In the genomic region with DNA sequence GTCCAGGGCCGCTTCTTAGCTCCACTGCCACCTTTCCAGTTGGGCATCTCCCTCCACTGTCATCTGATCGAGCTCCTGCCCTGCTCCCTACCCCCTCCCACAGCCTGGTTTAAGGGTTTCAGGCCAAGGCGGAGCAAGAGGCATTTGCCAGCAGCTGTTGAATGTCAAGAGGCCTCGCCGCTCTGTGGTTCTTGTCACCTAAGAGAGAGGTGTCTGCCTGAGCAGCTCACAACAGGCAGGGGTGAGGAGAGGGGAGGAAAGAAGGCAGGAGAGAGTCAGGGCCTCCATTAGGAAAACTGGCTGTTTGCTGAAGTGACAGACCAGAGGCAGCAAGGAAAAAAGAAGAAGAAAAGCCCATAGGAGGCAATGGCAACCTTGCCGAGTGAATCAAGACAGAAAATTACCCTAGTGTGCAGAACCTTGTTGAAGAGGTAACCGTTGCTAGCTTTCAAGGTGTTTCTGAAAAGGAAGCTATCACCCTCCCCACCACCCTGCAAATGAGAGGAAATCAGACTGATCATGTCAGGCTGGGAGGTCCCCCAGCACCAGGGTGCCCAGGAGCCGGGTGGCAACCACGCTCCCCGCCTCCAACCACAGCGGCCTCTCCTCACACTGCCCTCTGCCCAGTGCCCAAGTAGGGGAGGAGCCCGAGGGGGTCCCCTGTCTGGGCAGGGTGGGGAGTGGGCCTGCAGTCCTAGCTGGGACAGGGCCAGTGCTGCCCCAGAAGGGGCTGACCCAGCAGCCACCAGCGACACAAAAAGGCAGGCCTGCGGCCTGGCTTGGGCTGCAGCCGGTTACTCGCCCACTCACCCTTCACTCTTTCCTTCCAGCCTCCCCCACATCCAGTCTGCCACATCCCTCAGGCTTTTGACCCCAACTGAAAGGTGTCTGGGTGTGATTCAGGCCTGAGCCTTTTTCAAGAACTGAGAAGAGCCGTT, we compare ENCODE assay signal across 9 cellular contexts. TPM values are rescaled to one million over a fixed set of nuclear protein-coding genes. Genes with fewer than 3 reads are reported as not detected.
DNase-seq lines count a peak whose midpoint lies in the region; ATAC-seq, FAIRE-seq and TF ChIP-seq lines count a peak whose summit lies in the region.
"Had no signal": no experiment of that assay in that cellular context is flagged by ENCODE, and none has a peak within 500 bp of the region (broad histone marks: within the 10 kb centered on the region; RNA-seq: fewer than 3 reads in every experiment).

No MANE protein-coding gene starts in this region.

- peak overlapping the region; percentile 2 for H3K18ac ChIP-seq in mesendoderm (ENCODE audit: low read length)

- H3K4me1 ChIP-seq in mesendoderm (ENCODE audit: control insufficient read depth, low read depth, low read length), result peaks cover 55% of the 10 kb centered on the region
- H3K4me1 ChIP-seq in pancreas, result no peaks in the 10 kb centered on the region

- H3K27ac ChIP-seq in mesendoderm (ENCODE audit: low read depth, low read length) (peak overlapping the region; percentile 72), pancreas (no peak overlapping the region)
- H3K27ac ChIP-seq: cardiac muscle cell had no signal

- H3K4me2 ChIP-seq in mesendoderm (ENCODE audit: low read length), result no peak overlapping the region

- intact Hi-C loops in pancreas (cut with DNase I), result no loop called here

- H4K5ac ChIP-seq in mesendoderm (ENCODE audit: low read length), result peak overlapping the region; percentile 82

- H3K9me3 Mint-ChIP-seq in chondrocyte (ENCODE audit: low read depth), result no peaks in the 10 kb centered on the region

- CTCF ChIA-PET in GM10248 (lab: Yijun Ruan, JAX), result interaction anchor here (1.0 to 1.8 kb wide), 4 partner anchors 9 to 16 kb away, joined by 4 to 5 read pairs (median 4); no protein-coding TSS in a partner anchor

- H2BK5ac ChIP-seq in mesendoderm (ENCODE audit: low read length), result peak overlapping the region; percentile 69

- peaks cover 7% of the 10 kb centered on the region for H3K4me1 Mint-ChIP-seq in chondrocyte (ENCODE audit: low read depth)

- ATAC-seq in pancreas, result no peak
- ATAC-seq in HG03571 (IDR thresholded peaks at IDR 0.05; ENCODE audit: unreplicated experiment), result no peak

- peaks cover 11% of the 10 kb centered on the region for H3K79me1 ChIP-seq in mesendoderm (ENCODE audit: low read length)

- H3K4me3 ChIP-seq in mesendoderm (ENCODE audit: low read length) (no peak overlapping the region), pancreas (no peak overlapping the region)
- H3K4me3 ChIP-seq: cardiac muscle cell had no signal

- peak overlapping the region; percentile 43 for H2AK5ac ChIP-seq in mesendoderm (ENCODE audit: low read length)

- peak overlapping the region; percentile 19 for H3K4ac ChIP-seq in mesendoderm (ENCODE audit: low read depth, low read length)

- no peak overlapping the region for H4K8ac ChIP-seq in mesendoderm (ENCODE audit: low read depth, low read length)

- POLR2A ChIA-PET in GM10248 (lab: Yijun Ruan, JAX), result no interaction called here

- peak overlapping the region; percentile 5 for H2BK120ac ChIP-seq in mesendoderm (ENCODE audit: low read depth, low read length)

- no peak overlapping the region for H3K4me3 Mint-ChIP-seq in chondrocyte (ENCODE audit: unreplicated experiment)

- no peaks in the 10 kb centered on the region for H3K27me3 ChIP-seq in mesendoderm (ENCODE audit: insufficient read depth, low read length, poor library complexity)
- H3K27me3 ChIP-seq in pancreas, result peaks cover 0 to 19% (median 5%) of the 10 kb centered on the region in 4 donors

- no peak for FAIRE-seq in pancreas (lab: Jason Lieb, UNC)

- H3K36me3 ChIP-seq in mesendoderm (ENCODE audit: control insufficient read depth, insufficient read depth, low read length), result peaks cover 3% of the 10 kb centered on the region
- no peaks in the 10 kb centered on the region for H3K36me3 ChIP-seq in pancreas
- H3K36me3 ChIP-seq: cardiac muscle cell had no signal

- no peak overlapping the region for H3K27ac Mint-ChIP-seq in chondrocyte (ENCODE audit: unreplicated experiment)

- no peak overlapping the region for H2BK15ac ChIP-seq in mesendoderm (replicated peaks; ENCODE audit: low read depth)

- peaks cover 42% of the 10 kb centered on the region for H3K79me2 ChIP-seq in mesendoderm (ENCODE audit: control insufficient read depth, insufficient read depth, low read length)

- H3K9ac ChIP-seq in mesendoderm (ENCODE audit: low read length), result peak overlapping the region; percentile 57

- DNase-seq in stimulated activated CD4-positive, alpha-beta T cell treated with anti-CD3 and anti-CD28 coated beads, Interleukin-1b, Interleukin-23, amount 100 ng/mL, for 48 hours, result peak; percentile 73
- DNase-seq in stimulated activated CD4-positive, alpha-beta T cell treated with anti-CD3 and anti-CD28 coated beads, Interleukin-2, amount 100 ng/mL, for 48 hours, result no peak
- peak; percentile 74 to 75 for DNase-seq in activated T-cell treated with anti-CD3 and anti-CD28 coated beads, Interleukin-2, amount 50 U/mL, for 48 hours
- DNase-seq in mesendoderm (peak; percentile 90), pancreas (no peak), GM10248 (ENCODE audit: extremely low spot score) (no peak), chondrocyte (ENCODE audit: low spot score) (no peak)

- H3K9me3 ChIP-seq in pancreas, result no peaks in the 10 kb centered on the region

- WGBS in mesendoderm (ENCODE audit: extremely low coverage, insufficient coverage, low lambda C conversion rate), result no CpG with 5 or more reads among the region's 17 CpGs
- 80 to 85% methylated on average over 16 to 17 of the region's 17 CpGs for WGBS in pancreas, 2 donors

- peak overlapping the region; percentile 39 for H3K56ac ChIP-seq in mesendoderm (ENCODE audit: low read length)

- H3K36me3 Mint-ChIP-seq in chondrocyte (ENCODE audit: low read depth), result peaks cover 3% of the 10 kb centered on the region

- TF ChIP-seq CTCF in pancreas (IDR thresholded peaks at IDR 0.05) (no peak), GM10248 (IDR thresholded peaks at IDR 0.05; ENCODE audit: control extremely low read depth, extremely low read depth, low read depth, missing control alignments) (no peak), chondrocyte (IDR thresholded peaks at IDR 0.05) (no peak)

- peaks cover 89% of the 10 kb centered on the region for H3K27me3 Mint-ChIP-seq in chondrocyte (ENCODE audit: low read depth)

- peak overlapping the region; percentile 87 for H3K23ac ChIP-seq in mesendoderm (ENCODE audit: low read length)

RNA-seq across cellular contexts. Expression of a gene that starts 7.1 kb away (rescaled TPM):
- polyA plus RNA-seq in mesendoderm (2013, experiment 1 of 2), result 7.2 TPM
- polyA plus RNA-seq in mesendoderm (2013, experiment 2 of 2), result 6.2 TPM
- total RNA-seq in pancreas, result under 1 TPM in 4 of 6 donors, not detected in 2; 0.12 to 0.38 (median 0.32) TPM
- under 1 TPM; 0.11 to 0.14 TPM for polyA plus RNA-seq in pancreas
- not detected in 3 replicates for total RNA-seq in chondrocyte

Comparison
In these comparisons a context has a peak if more than half of its experiments do, and no peak if none do; other contexts are left out.
1. DNase-seq: peak in stimulated activated CD4-positive, alpha-beta T cell treated with anti-CD3 and anti-CD28 coated beads, Interleukin-1b, Interleukin-23, amount 100 ng/mL, for 48 hours (single experiment), activated T-cell treated with anti-CD3 and anti-CD28 coated beads, Interleukin-2, amount 50 U/mL, for 48 hours (2 of 2) and mesendoderm (single experiment); none in stimulated activated CD4-positive, alpha-beta T cell treated with anti-CD3 and anti-CD28 coated beads, Interleukin-2, amount 100 ng/mL, for 48 hours (0 of 2), pancreas (0 of 6), GM10248 (single experiment) and chondrocyte (single experiment).